ENCODE assay signal across 10 cellular contexts in the genomic region with DNA sequence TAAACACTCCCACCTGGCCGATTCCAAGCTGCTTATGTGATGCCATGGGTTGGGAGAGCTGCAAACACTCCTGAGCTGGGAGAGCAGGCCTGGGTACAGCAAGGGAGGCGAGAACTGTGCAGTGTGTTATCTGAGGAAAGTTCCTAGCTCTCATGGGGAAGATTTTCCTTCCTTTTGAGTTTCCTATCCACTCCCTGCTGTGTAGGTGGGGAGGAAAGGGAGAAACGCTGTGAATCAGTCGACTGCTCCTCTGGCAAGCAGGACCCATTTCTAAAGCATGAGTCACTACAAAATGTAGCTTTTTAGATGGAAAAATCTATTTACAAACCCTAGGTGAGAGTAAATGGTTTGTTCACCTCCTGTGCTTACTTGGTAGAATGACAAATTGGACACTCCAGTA.
DNase-seq lines count a peak whose midpoint lies in the region; ATAC-seq and TF ChIP-seq lines count a peak whose summit lies in the region.
"Had no signal": no experiment of that assay in that cellular context is flagged by ENCODE, and none has a peak within 500 bp of the region (broad histone marks: within the 10 kb centered on the region; RNA-seq: fewer than 3 reads in every experiment).

No MANE protein-coding gene starts in this region.

- peaks cover 55% of the 10 kb centered on the region for H3K79me2 ChIP-seq in osteoblast (ENCODE audit: insufficient read depth, low read length)

- H3K9me3 ChIP-seq in osteoblast (ENCODE audit: low read depth, low read length): no peaks in the 10 kb centered on the region

- in situ Hi-C loops in GM13976 (cut with MboI; ENCODE audit: low sequenced_read_pairs, unreplicated experiment): no loop called here

- no peak for ATAC-seq in HG03139 (IDR thresholded peaks at IDR 0.05; ENCODE audit: unreplicated experiment)
- no peak for ATAC-seq in HG02870 (IDR thresholded peaks at IDR 0.05; ENCODE audit: unreplicated experiment)
- ATAC-seq: activated CD8-positive, alpha-beta T cell treated with anti-CD3 and anti-CD28 coated beads, Interleukin-2, amount 10 ng/mL, durations not matched to agents 7 days and 5 days had no signal

- H3K4me2 ChIP-seq in osteoblast (ENCODE audit: insufficient read depth, low read length): peak overlapping the region; percentile 43

- H3K4me3 ChIP-seq in osteoblast (ENCODE audit: insufficient read depth, low read length): no peak overlapping the region

- peaks cover 48% of the 10 kb centered on the region for H4K20me1 ChIP-seq in osteoblast (ENCODE audit: insufficient read depth, low read length)

- no peak overlapping the region for H2AFZ ChIP-seq in osteoblast (ENCODE audit: low read length)

- peak overlapping the region; percentile 47 for H3K27ac ChIP-seq in osteoblast (ENCODE audit: low read depth, low read length)

- DNase-seq in Daoy (ENCODE audit: low read depth) (peak; percentile 74), RPMI7951 (ENCODE audit: low read depth) (peak; percentile 84), fibroblast of gingiva (ENCODE audit: low read depth) (peak; percentile 46), osteoblast (ENCODE audit: insufficient read length, low spot score, missing footprints) (peak; percentile 94), SKM-1 (lab: John Stamatoyannopoulos, UW; ENCODE audit: unreplicated experiment) (no peak), GM13976 (ENCODE audit: low spot score) (no peak)
- DNase-seq: activated CD8-positive, alpha-beta T cell treated with anti-CD3 and anti-CD28 coated beads, Interleukin-2, amount 10 ng/mL, durations not matched to agents 7 days and 5 days; RPMI8226 had no signal

- H3K27me3 ChIP-seq in osteoblast (ENCODE audit: insufficient read depth, low read length): no peaks in the 10 kb centered on the region

- no peaks in the 10 kb centered on the region for H3K36me3 ChIP-seq in osteoblast (ENCODE audit: insufficient read depth, low read length)

- H3K4me1 ChIP-seq in osteoblast (ENCODE audit: insufficient read depth, low read length): peaks cover 39% of the 10 kb centered on the region

- TF ChIP-seq CTCF in osteoblast (IDR thresholded peaks at IDR 0.05; ENCODE audit: extremely low read depth, low read depth, low read length) (no peak), GM13976 (IDR thresholded peaks at IDR 0.05; ENCODE audit: borderline replicate concordance, control extremely low read depth, extremely low read depth, insufficient read depth, missing control alignments) (no peak)

Comparison
In these comparisons a context has a peak if more than half of its experiments do, and no peak if none do; other contexts are left out.
1. DNase-seq: peak in Daoy (single experiment), RPMI7951 (single experiment), fibroblast of gingiva (single experiment) and osteoblast (single experiment); none in SKM-1 (single experiment) and GM13976 (single experiment).